ENCODE assay signal across 22 cellular contexts in the genomic region with DNA sequence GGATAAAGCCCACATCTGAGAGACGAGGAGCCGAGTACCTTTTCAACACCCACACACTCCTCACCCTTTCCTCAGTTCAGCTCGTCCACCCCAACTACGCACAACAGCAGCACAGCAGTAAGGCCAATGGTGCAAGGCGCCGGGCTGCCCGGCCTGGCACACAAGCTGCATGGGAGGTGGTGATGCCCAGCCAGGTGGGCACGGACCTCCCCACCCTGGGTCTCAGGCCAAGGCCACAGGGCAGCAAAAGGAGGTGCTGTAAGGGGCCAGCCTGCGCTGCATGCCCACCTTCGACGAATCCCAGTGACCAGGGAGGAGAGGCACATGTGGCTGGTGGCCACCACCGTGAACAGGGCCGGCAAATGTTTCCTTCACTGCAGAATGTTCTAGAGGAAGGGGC. TPM values are rescaled to one million over a fixed set of nuclear protein-coding genes. Genes with fewer than 3 reads are reported as not detected.
"Had no signal": no experiment of that assay in that cellular context is flagged by ENCODE, and none has a peak within 500 bp of the region (broad histone marks: within the 10 kb centered on the region; RNA-seq: fewer than 3 reads in every experiment).

No MANE protein-coding gene starts in this region.

- H3K9me2 ChIP-seq: SK-N-SH had no signal

- H3K9ac ChIP-seq: SK-N-SH had no signal

- H3K36me3 ChIP-seq: breast epithelium, prostate gland, right atrium auricular region, stomach, thoracic aorta had no signal

- H3K36me3 Mint-ChIP-seq: activated naive CD4-positive, alpha-beta T cell treated with anti-CD3 and anti-CD28 coated beads, Interleukin-2, amount 50 U/mL, for 24 hours; T-cell; WTC11 had no signal

- H3K4me3 Mint-ChIP-seq: activated CD8-positive, alpha-beta T cell treated with anti-CD3 and anti-CD28 coated beads for 36 hours; activated naive CD4-positive, alpha-beta T cell treated with anti-CD3 and anti-CD28 coated beads, Interleukin-2, amount 50 U/mL, for 24 hours; activated T-cell treated with anti-CD3 and anti-CD28 coated beads, Interleukin-2, amount 50 U/mL, for 72 hours; dendritic cell treated with granulocyte-macrophage colony-stimulating factor and Interleukin-4, amounts not matched to agents 40 ng/mL and 50 ng/mL, for 4 days; neural crest cell; T-cell; WTC11 had no signal

- H3K4me2 ChIP-seq: SK-N-SH had no signal

- ATAC-seq: activated CD8-positive, alpha-beta T cell treated with anti-CD3 and anti-CD28 coated beads for 36 hours; activated T-cell treated with anti-CD3 and anti-CD28 coated beads, Interleukin-2, amount 50 U/mL, for 72 hours; T-cell had no signal

- H3K9me3 ChIP-seq: breast epithelium, prostate gland, right atrium auricular region, SK-N-SH, stomach, thoracic aorta had no signal

- H3K27me3 Mint-ChIP-seq: activated CD8-positive, alpha-beta T cell treated with anti-CD3 and anti-CD28 coated beads for 36 hours; activated naive CD4-positive, alpha-beta T cell treated with anti-CD3 and anti-CD28 coated beads, Interleukin-2, amount 50 U/mL, for 24 hours; T-cell had no signal

- H3K4me3 ChIP-seq: prostate gland, right atrium auricular region, skin epidermis, stomach, thoracic aorta had no signal

- H3K27me3 ChIP-seq: breast epithelium, right atrium auricular region had no signal

- H3K4me1 ChIP-seq: breast epithelium had no signal

- H3K4me1 Mint-ChIP-seq: neural crest cell had no signal

- DNase-seq: activated CD4-positive, alpha-beta T cell treated with anti-CD3 and anti-CD28 coated beads for 48 hours; activated CD8-positive, alpha-beta T cell treated with anti-CD3 and anti-CD28 coated beads for 36 hours; activated effector memory CD4-positive, alpha-beta T cell treated with anti-CD3 and anti-CD28 coated beads, Interleukin-2, amount 50 U/mL, for 16 hours; activated T-cell treated with anti-CD3 and anti-CD28 coated beads, Interleukin-2, amount 50 U/mL, for 72 hours; effector CD8-positive, alpha-beta T cell; foreskin fibroblast; glutamatergic neuron; hypothalamus; islet precursor cell; midbrain; SK-N-SH; stomach; T-cell had no signal

- H3K9me3 Mint-ChIP-seq: activated naive CD4-positive, alpha-beta T cell treated with anti-CD3 and anti-CD28 coated beads, Interleukin-2, amount 50 U/mL, for 24 hours; dendritic cell treated with granulocyte-macrophage colony-stimulating factor and Interleukin-4, amounts not matched to agents 40 ng/mL and 50 ng/mL, for 4 days; neural crest cell; T-cell had no signal

- H3K27ac Mint-ChIP-seq: activated CD8-positive, alpha-beta T cell treated with anti-CD3 and anti-CD28 coated beads for 36 hours; activated T-cell treated with anti-CD3 and anti-CD28 coated beads, Interleukin-2, amount 50 U/mL, for 72 hours; dendritic cell treated with granulocyte-macrophage colony-stimulating factor and Interleukin-4, amounts not matched to agents 40 ng/mL and 50 ng/mL, for 4 days; T-cell; WTC11 had no signal

RNA-seq across cellular contexts. Expression of a gene that starts 36.5 kb away (rescaled TPM):
- total RNA-seq: activated CD8-positive, alpha-beta T cell treated with anti-CD3 and anti-CD28 coated beads for 36 hours; neural crest cell had no signal
